In genomic region chr19:58338336-58338735, GRCh38 we compare ENCODE assay signal across 18 cellular contexts.
"Had no signal": no experiment of that assay in that cellular context is flagged by ENCODE, and none has a peak within 500 bp of the region (broad histone marks: within the 10 kb centered on the region; RNA-seq: fewer than 3 reads in every experiment).

No MANE protein-coding gene starts in this region.

- H3K4me3 Mint-ChIP-seq: immature natural killer cell, memory B cell, mesothelial cell of epicardium, naive B cell had no signal

- DNase-seq: hippocampal formation, hypothalamus, immature natural killer cell, islet precursor cell, kidney, kidney glomerular epithelial cell, left cardiac atrium, left colon, left lung, left ventricle myocardium inferior, left ventricle myocardium superior, mesenchymal stem cell, mesendoderm, midbrain, mucosa of descending colon, naive B cell had no signal

- H3K4me1 Mint-ChIP-seq: immature natural killer cell, mesothelial cell of epicardium had no signal

- H3K9me3 Mint-ChIP-seq: immature natural killer cell, memory B cell, naive B cell had no signal

- H3K27me3 Mint-ChIP-seq: memory B cell, naive B cell had no signal

- H3K27ac Mint-ChIP-seq: immature natural killer cell, memory B cell, mesothelial cell of epicardium, naive B cell had no signal
